1 cellular context compared by ENCODE assay signal in the genomic region with DNA sequence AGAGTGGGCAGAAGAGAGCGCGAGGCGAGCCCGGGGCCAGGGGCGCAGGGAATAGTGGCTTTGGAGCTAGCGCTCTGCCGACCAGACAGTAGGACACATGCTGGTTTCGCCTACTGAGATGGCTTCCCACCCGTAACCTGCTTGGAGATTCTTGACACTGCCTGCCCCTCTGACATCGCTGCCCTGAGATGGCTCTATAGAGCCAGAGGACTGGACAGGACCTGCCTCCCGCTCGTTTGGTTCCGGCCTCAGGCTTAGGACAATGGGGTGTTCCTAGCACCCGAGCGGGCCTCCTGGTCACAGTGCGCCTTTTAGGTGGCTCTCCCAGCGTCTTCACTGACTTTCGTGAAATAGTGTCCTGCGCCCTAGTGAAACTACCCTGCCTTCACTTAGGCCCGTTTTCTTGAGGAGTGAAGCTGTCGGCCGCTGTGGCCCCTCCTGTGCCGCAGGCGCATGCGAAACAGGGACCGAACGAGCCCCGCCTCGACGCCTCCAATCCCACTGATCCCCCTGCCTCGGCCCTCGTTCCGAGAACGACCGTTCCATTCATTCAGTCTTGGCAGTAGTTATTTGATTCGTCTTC.
TF ChIP-seq lines count a peak whose summit lies in the region.

No MANE protein-coding gene starts in this region.

TF ChIP-seq in IMR-90, 13 proteins besides CTCF, POLR2A, EP300 and RAD21 (continued from another document):
- TF ChIP-seq, protein P1, sequence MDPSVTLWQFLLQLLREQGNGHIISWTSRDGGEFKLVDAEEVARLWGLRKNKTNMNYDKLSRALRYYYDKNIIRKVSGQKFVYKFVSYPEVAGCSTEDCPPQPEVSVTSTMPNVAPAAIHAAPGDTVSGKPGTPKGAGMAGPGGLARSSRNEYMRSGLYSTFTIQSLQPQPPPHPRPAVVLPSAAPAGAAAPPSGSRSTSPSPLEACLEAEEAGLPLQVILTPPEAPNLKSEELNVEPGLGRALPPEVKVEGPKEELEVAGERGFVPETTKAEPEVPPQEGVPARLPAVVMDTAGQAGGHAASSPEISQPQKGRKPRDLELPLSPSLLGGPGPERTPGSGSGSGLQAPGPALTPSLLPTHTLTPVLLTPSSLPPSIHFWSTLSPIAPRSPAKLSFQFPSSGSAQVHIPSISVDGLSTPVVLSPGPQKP (IDR thresholded peaks at IDR 0.05; ENCODE audit: borderline replicate concordance, low read depth, low read length) = no peak
- no peak for TF ChIP-seq CEBPB (IDR thresholded peaks at IDR 0.05; ENCODE audit: low read depth, low read length)
- TF ChIP-seq MAZ (IDR thresholded peaks at IDR 0.05; ENCODE audit: borderline replicate concordance, low read depth, low read length) = no peak
- TF ChIP-seq RCOR1 (IDR thresholded peaks at IDR 0.05; ENCODE audit: insufficient replicate concordance, low read length) = no peak
- TF ChIP-seq SMC3 (IDR thresholded peaks at IDR 0.05; ENCODE audit: low read depth, low read length) = no peak
- TF ChIP-seq FOS (IDR thresholded peaks at IDR 0.05; ENCODE audit: low read depth, low read length) = no peak
- no peak for TF ChIP-seq CHD1 (IDR thresholded peaks at IDR 0.05; ENCODE audit: low read depth, low read length)
TF ChIP-seq in IMR-90: peak in this region for 0.
